ENCODE assay signal across 8 cellular contexts in genomic region chr17:78993241-78993956, GRCh38. TPM values are rescaled to one million over a fixed set of nuclear protein-coding genes. Genes with fewer than 3 reads are reported as not detected.
DNase-seq lines count a peak whose midpoint lies in the region; ATAC-seq, FAIRE-seq and TF ChIP-seq lines count a peak whose summit lies in the region.

No MANE protein-coding gene starts in this region.

- peak; percentile 74 for TF ChIP-seq CTCF in GM10266 (IDR thresholded peaks at IDR 0.05; ENCODE audit: control insufficient read depth, insufficient read depth, low read depth, missing control alignments)
- peak; percentile 76 for TF ChIP-seq CTCF in foreskin fibroblast (IDR thresholded peaks at IDR 0.05; ENCODE audit: low read depth, low read length)
- TF ChIP-seq CTCF in pancreas (IDR thresholded peaks at IDR 0.05): peak; percentile 64 to 69 (median 66)

- no peaks in the 10 kb centered on the region for H3K9me3 ChIP-seq in pancreas

- ATAC-seq in pancreas (peak; percentile 22 to 63 (median 56)), GM19452 (IDR thresholded peaks at IDR 0.05; ENCODE audit: unreplicated experiment) (no peak)

- no peaks in the 10 kb centered on the region for H3K27me3 ChIP-seq in pancreas

- no peak overlapping the region for H3K27ac ChIP-seq in pancreas

- no peak overlapping the region for H3K4me3 ChIP-seq in foreskin fibroblast (ENCODE audit: low read depth in 1 of 2, low read length in 2 of 2)
- no peak overlapping the region for H3K4me3 ChIP-seq in pancreas

- FAIRE-seq in pancreas (lab: Jason Lieb, UNC): no peak

- H3K36me3 ChIP-seq in pancreas: peaks cover 0 to 17% (median 0%) of the 10 kb centered on the region in 3 donors

- DNase-seq in GM10266 (ENCODE audit: extremely low spot score) (peak; percentile 82), NCI-H460 (ENCODE audit: extremely low read depth, low read depth) (peak; percentile 50), foreskin fibroblast (peak; percentile 16 to 69), pancreas (peak in 4 of 6 donors; percentile 30 to 75 (median 64)), ecto neural progenitor cell (ENCODE audit: low spot score) (no peak), NOMO-1 treated with DMSO at 0.1 percent for 48 hours (lab: John Stamatoyannopoulos, UW; ENCODE audit: unreplicated experiment) (no peak)
- peak; percentile 75 to 76 for DNase-seq in activated T-cell treated with anti-CD3 and anti-CD28 coated beads, Interleukin-2, amount 50 U/mL, for 48 hours

- WGBS in pancreas, 2 donors: 75% methylated on average over 49 of the region's 49 CpGs

- peaks cover 8 to 13% (median 10%) of the 10 kb centered on the region in 3 donors for H3K4me1 ChIP-seq in pancreas

- intact Hi-C loops in pancreas (cut with DNase I): no loop called here

RNA-seq across cellular contexts. Expression of gene LGALS3BP, which starts 13.7 kb away (rescaled TPM):
- 383 and 441 TPM in 2 replicates for total RNA-seq in NCI-H460 (2014; rRNA removed; shearing (Covaris generic))
- 1,330 and 1,442 TPM in 2 replicates for polyA plus RNA-seq in NCI-H460 (2014; cell fraction: nucleus; rRNA removed)
- total RNA-seq in pancreas: 100 to 1,000 TPM in 2 of 6 donors, 10 to 100 TPM in 4; 35.3 to 169 (median 71.4) TPM
- 100 to 1,000 TPM in 1 of 2 donors, 10 to 100 TPM in 1; 80.1 to 102 TPM for polyA plus RNA-seq in pancreas

RNA-seq across cellular contexts. Expression of gene CANT1, which starts 16.2 kb away (rescaled TPM):
- 36.1 and 38.4 TPM in 2 replicates for total RNA-seq in NCI-H460 (2014; rRNA removed; shearing (Covaris generic))
- 27.1 and 27.8 TPM in 2 replicates for polyA plus RNA-seq in NCI-H460 (2014; cell fraction: nucleus; rRNA removed)
- 10 to 100 TPM; 20.7 to 45.0 (median 29.3) TPM for total RNA-seq in pancreas
- 10 to 100 TPM in 1 of 2 donors, 1 to 10 TPM in 1; 7.4 to 10.7 TPM for polyA plus RNA-seq in pancreas

RNA-seq across cellular contexts. Expression of gene C1QTNF1, which starts 30.6 kb away (rescaled TPM):
- total RNA-seq in NCI-H460 (2014; rRNA removed; shearing (Covaris generic)): 0.22 TPM in 1 of 2 replicates, not detected in the other
- polyA plus RNA-seq in NCI-H460 (2014; cell fraction: nucleus; rRNA removed): not detected in 2 replicates
- total RNA-seq in pancreas: 10 to 100 TPM in 2 of 6 donors, 1 to 10 TPM in 4; 5.3 to 17.9 (median 6.7) TPM
- polyA plus RNA-seq in pancreas: 10 to 100 TPM in 1 of 2 donors, 1 to 10 TPM in 1; 9.4 to 31.2 TPM

Comparison
In these comparisons a context has a peak if more than half of its experiments do, and no peak if none do; other contexts are left out.
1. DNase-seq: peak in GM10266 (single experiment), NCI-H460 (single experiment), activated T-cell treated with anti-CD3 and anti-CD28 coated beads, Interleukin-2, amount 50 U/mL, for 48 hours (2 of 2), foreskin fibroblast (2 of 2) and pancreas (4 of 6); none in ecto neural progenitor cell (single experiment) and NOMO-1 treated with DMSO at 0.1 percent for 48 hours (single experiment).
2. Peak in every context shown above with its lines, with median percentiles within 50 percentile points of each other: CTCF ChIP-seq.